25 cellular contexts compared by ENCODE assay signal in the genomic region with DNA sequence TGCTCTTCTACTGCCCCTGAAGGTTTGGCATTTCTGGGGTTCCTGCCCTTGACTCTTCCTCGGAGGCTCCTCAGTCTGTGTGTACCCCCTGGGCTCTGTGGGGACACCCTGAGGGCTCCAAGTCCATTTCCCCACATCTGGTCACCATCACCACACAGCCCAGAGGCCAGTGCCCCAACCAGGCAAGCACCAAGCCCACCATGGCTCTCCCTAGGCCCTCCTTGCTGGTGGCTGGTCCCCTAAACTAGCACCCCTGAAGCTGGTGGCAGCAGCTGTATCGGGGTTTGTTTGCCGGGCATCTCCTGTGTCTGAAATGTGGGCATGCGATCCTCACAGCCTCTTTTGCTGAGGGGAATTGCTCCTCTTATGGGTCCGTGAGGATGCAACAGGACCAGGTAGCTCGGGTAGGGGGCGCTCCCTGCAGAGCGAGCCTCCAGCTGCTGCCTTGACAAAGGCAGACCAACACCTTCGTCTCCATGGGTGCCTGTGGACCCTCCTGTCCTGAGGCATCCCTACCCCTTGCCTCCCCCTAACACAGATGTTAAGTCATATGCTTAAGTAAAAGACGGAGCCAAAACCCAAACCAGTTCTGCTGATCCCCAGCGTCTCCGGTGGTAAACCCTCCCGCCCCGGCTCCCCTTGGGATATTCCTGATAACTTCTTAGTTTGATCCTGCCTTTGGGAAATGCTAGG.
"Had no signal": no experiment of that assay in that cellular context is flagged by ENCODE, and none has a peak within 500 bp of the region (broad histone marks: within the 10 kb centered on the region; RNA-seq: fewer than 3 reads in every experiment).

No MANE protein-coding gene starts in this region.

- H3K4me1 Mint-ChIP-seq: immature natural killer cell; memory B cell; mesothelial cell of epicardium; naive B cell; neural crest cell; stimulated activated naive B cell treated with anti-CD40 and anti-IgM and Interleukin-4, amounts not matched to agents 10 μg/mL and 1 μg/mL and 100 μg/mL, for 72 hours; stimulated activated naive CD8-positive, alpha-beta T cell treated with anti-CD3 and anti-CD28 coated beads, Interleukin-15, amount 100 ng/mL, for 72 hours had no signal

- H3K27ac ChIP-seq: dorsolateral prefrontal cortex, esophagus squamous epithelium, parathyroid adenoma, suprapubic skin, transverse colon had no signal

- DNase-seq: dorsolateral prefrontal cortex; effector CD8-positive, alpha-beta T cell; erythroblast; esophagus squamous epithelium; foreskin melanocyte; glutamatergic neuron; hypothalamus; immature natural killer cell; left ventricle myocardium superior; mucosa of descending colon; naive B cell; stimulated activated CD4-positive, alpha-beta T cell treated with anti-CD3 and anti-CD28 coated beads, Interleukin-2, amount 100 ng/mL, for 24 hours; stimulated activated CD4-positive, alpha-beta T cell treated with anti-CD3 and anti-CD28 coated beads, Interleukin-4, amount 100 ng/mL, for 24 hours; stimulated activated naive B cell treated with anti-CD40 and anti-IgM and Interleukin-4, amounts not matched to agents 10 μg/mL and 1 μg/mL and 100 μg/mL, for 72 hours; stimulated activated naive CD8-positive, alpha-beta T cell treated with anti-CD3 and anti-CD28 coated beads, Interleukin-15, amount 100 ng/mL, for 72 hours; transverse colon had no signal

- H3K79me2 ChIP-seq: parathyroid adenoma had no signal

- H3K9me3 ChIP-seq: esophagus squamous epithelium, mucosa of descending colon, suprapubic skin, transverse colon had no signal

- H3K4me2 ChIP-seq: smooth muscle cell had no signal

- H3K4me1 ChIP-seq: parathyroid adenoma, suprapubic skin, transverse colon had no signal

- H2AFZ ChIP-seq: parathyroid adenoma had no signal

- ATAC-seq: left ventricle myocardium superior; mucosa of descending colon; sciatic nerve; stimulated activated naive B cell treated with anti-CD40 and anti-IgM and Interleukin-4, amounts not matched to agents 10 μg/mL and 1 μg/mL and 100 μg/mL, for 72 hours; stimulated activated naive CD8-positive, alpha-beta T cell treated with anti-CD3 and anti-CD28 coated beads, Interleukin-15, amount 100 ng/mL, for 72 hours had no signal

- H3K27me3 ChIP-seq: esophagus squamous epithelium, suprapubic skin, transverse colon had no signal

- H3K36me3 Mint-ChIP-seq: immature natural killer cell; memory B cell; mesothelial cell of epicardium; naive B cell; natural killer cell treated with Interleukin-12 subunit alpha and Interleukin-12 subunit beta and Interleukin-15 and Interleukin-18, amount 100 ng/mL, for 72 hours had no signal

- H3K4me3 Mint-ChIP-seq: immature natural killer cell; memory B cell; mesothelial cell of epicardium; naive B cell; natural killer cell treated with Interleukin-12 subunit alpha and Interleukin-12 subunit beta and Interleukin-15 and Interleukin-18, amount 100 ng/mL, for 72 hours; neural crest cell; stimulated activated naive B cell treated with anti-CD40 and anti-IgM and Interleukin-4, amounts not matched to agents 10 μg/mL and 1 μg/mL and 100 μg/mL, for 72 hours; stimulated activated naive CD8-positive, alpha-beta T cell treated with anti-CD3 and anti-CD28 coated beads, Interleukin-15, amount 100 ng/mL, for 72 hours had no signal

- H3K9me3 Mint-ChIP-seq: immature natural killer cell; natural killer cell treated with Interleukin-12 subunit alpha and Interleukin-12 subunit beta and Interleukin-15 and Interleukin-18, amount 100 ng/mL, for 72 hours; stimulated activated naive B cell treated with anti-CD40 and anti-IgM and Interleukin-4, amounts not matched to agents 10 μg/mL and 1 μg/mL and 100 μg/mL, for 72 hours; stimulated activated naive CD8-positive, alpha-beta T cell treated with anti-CD3 and anti-CD28 coated beads, Interleukin-15, amount 100 ng/mL, for 72 hours had no signal

- H3K9ac ChIP-seq: parathyroid adenoma had no signal

- H3K36me3 ChIP-seq: esophagus squamous epithelium, suprapubic skin, transverse colon had no signal

- H3K27ac Mint-ChIP-seq: immature natural killer cell; memory B cell; mesothelial cell of epicardium; naive B cell; natural killer cell treated with Interleukin-12 subunit alpha and Interleukin-12 subunit beta and Interleukin-15 and Interleukin-18, amount 100 ng/mL, for 72 hours; progenitor cell of endocrine pancreas; stimulated activated naive B cell treated with anti-CD40 and anti-IgM and Interleukin-4, amounts not matched to agents 10 μg/mL and 1 μg/mL and 100 μg/mL, for 72 hours had no signal
